Comparison of ENCODE assay signal across 32 cellular contexts in the genomic region with DNA sequence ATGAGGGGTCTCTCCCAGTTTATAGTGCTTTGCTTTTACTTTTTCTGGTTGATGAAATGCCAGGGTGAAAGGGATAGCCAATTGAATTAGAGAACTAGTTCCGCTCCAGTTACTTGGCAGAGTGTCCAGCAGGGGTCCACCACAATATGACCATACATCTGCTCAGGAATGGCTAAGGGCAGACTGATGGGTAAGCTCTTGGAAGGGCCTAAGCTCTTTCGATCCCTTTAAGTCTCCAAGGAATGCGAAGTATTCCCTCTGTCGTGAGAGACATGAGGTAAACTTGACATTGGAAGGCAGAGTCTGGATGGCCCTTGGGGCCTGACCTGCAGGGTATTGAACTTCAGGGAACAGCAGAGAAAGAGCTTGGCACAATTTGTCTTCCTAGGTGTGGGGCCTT.
"Had no signal": no experiment of that assay in that cellular context is flagged by ENCODE, and none has a peak within 500 bp of the region (broad histone marks: within the 10 kb centered on the region; RNA-seq: fewer than 3 reads in every experiment).

No MANE protein-coding gene starts in this region.

- ATAC-seq: foreskin keratinocyte; gastroesophageal sphincter; heart right ventricle; left lobe of liver; naive thymus-derived CD4-positive, alpha-beta T cell; sciatic nerve; stimulated activated memory B cell treated with anti-CD40 and anti-IgM and Interleukin-4, amounts not matched to agents 10 μg/mL and 1 μg/mL and 100 μg/mL, for 72 hours; stimulated activated naive CD8-positive, alpha-beta T cell treated with anti-CD3 and anti-CD28 coated beads, Interleukin-15, Interleukin-2, amounts not matched to agents 100 U/mL and 50 U/mL, for 24 hours had no signal

- H3K36me3 Mint-ChIP-seq: memory B cell; stimulated activated memory B cell treated with anti-CD40 and anti-IgM and Interleukin-4, amounts not matched to agents 10 μg/mL and 1 μg/mL and 100 μg/mL, for 72 hours had no signal

- H3K27me3 Mint-ChIP-seq: central memory CD8-positive, alpha-beta T cell; dendritic cell treated with granulocyte-macrophage colony-stimulating factor and Interleukin-4, amounts not matched to agents 40 ng/mL and 50 ng/mL, for 4 days; memory B cell; naive thymus-derived CD4-positive, alpha-beta T cell; progenitor cell of endocrine pancreas; stimulated activated memory B cell treated with anti-CD40 and anti-IgM and Interleukin-4, amounts not matched to agents 10 μg/mL and 1 μg/mL and 100 μg/mL, for 72 hours; type B pancreatic cell had no signal

- H3K4me3 Mint-ChIP-seq: central memory CD8-positive, alpha-beta T cell; dendritic cell treated with granulocyte-macrophage colony-stimulating factor and Interleukin-4, amounts not matched to agents 40 ng/mL and 50 ng/mL, for 4 days; memory B cell; mesothelial cell of epicardium; naive thymus-derived CD4-positive, alpha-beta T cell; nephron; stimulated activated memory B cell treated with anti-CD40 and anti-IgM and Interleukin-4, amounts not matched to agents 10 μg/mL and 1 μg/mL and 100 μg/mL, for 72 hours; type B pancreatic cell had no signal

- H3K36me3 ChIP-seq: colonic mucosa, esophagus muscularis mucosa, gastroesophageal sphincter, heart right ventricle, ovary, right atrium auricular region, tibial artery had no signal

- H3K9me3 ChIP-seq: colonic mucosa, ovary, testis had no signal

- FAIRE-seq: endothelial cell of umbilical vein, keratinocyte had no signal

- H3K27ac ChIP-seq: colonic mucosa, esophagus muscularis mucosa, foreskin keratinocyte, gastroesophageal sphincter, heart right ventricle, ovary, right atrium auricular region, testis, tibial artery had no signal

- H3K4me3 ChIP-seq: colonic mucosa, esophagus muscularis mucosa, gastroesophageal sphincter, heart right ventricle, lung, ovary, right atrium auricular region, smooth muscle cell, testis, tibial artery had no signal

- H3K4me2 ChIP-seq: smooth muscle cell had no signal

- H3K27ac Mint-ChIP-seq: dendritic cell treated with granulocyte-macrophage colony-stimulating factor and Interleukin-4, amounts not matched to agents 40 ng/mL and 50 ng/mL, for 4 days; memory B cell; mesothelial cell of epicardium; naive thymus-derived CD4-positive, alpha-beta T cell; progenitor cell of endocrine pancreas; stimulated activated memory B cell treated with anti-CD40 and anti-IgM and Interleukin-4, amounts not matched to agents 10 μg/mL and 1 μg/mL and 100 μg/mL, for 72 hours; type B pancreatic cell had no signal

- DNase-seq: colonic mucosa; effector CD8-positive, alpha-beta T cell; foreskin keratinocyte; glutamatergic neuron; heart right ventricle; hypothalamus; naive thymus-derived CD4-positive, alpha-beta T cell; occipital lobe; ovary; stimulated activated CD4-positive, alpha-beta T cell treated with anti-CD3 and anti-CD28 coated beads, Interleukin-2, amount 100 ng/mL, for 24 hours; stimulated activated CD4-positive, alpha-beta T cell treated with anti-CD3 and anti-CD28 coated beads, Interleukin-4, amount 100 ng/mL, for 24 hours; stimulated activated naive CD8-positive, alpha-beta T cell treated with anti-CD3 and anti-CD28 coated beads, Interleukin-15, Interleukin-2, amounts not matched to agents 100 U/mL and 50 U/mL, for 24 hours; substantia nigra; testis; tibial artery had no signal

- H3K4me1 Mint-ChIP-seq: central memory CD8-positive, alpha-beta T cell; memory B cell; mesothelial cell of epicardium; naive thymus-derived CD4-positive, alpha-beta T cell; stimulated activated memory B cell treated with anti-CD40 and anti-IgM and Interleukin-4, amounts not matched to agents 10 μg/mL and 1 μg/mL and 100 μg/mL, for 72 hours had no signal

- H3K27me3 ChIP-seq: colonic mucosa, esophagus muscularis mucosa, foreskin keratinocyte, gastroesophageal sphincter, heart right ventricle, ovary, right atrium auricular region, testis, tibial artery had no signal

- H3K4me1 ChIP-seq: colonic mucosa, esophagus muscularis mucosa, foreskin keratinocyte, gastroesophageal sphincter, heart right ventricle, right atrium auricular region, testis, tibial artery had no signal
